17 cellular contexts compared by ENCODE assay signal in genomic region chr3:133153382-133153781, GRCh38.
"Had no signal": no experiment of that assay in that cellular context is flagged by ENCODE, and none has a peak within 500 bp of the region (broad histone marks: within the 10 kb centered on the region; RNA-seq: fewer than 3 reads in every experiment).

No MANE protein-coding gene starts in this region.

- H3K27ac ChIP-seq: heart left ventricle, neutrophil, psoas muscle, right lobe of liver, thoracic aorta, transverse colon had no signal

- FAIRE-seq: endometrium, frontal cortex had no signal

- DNase-seq: cortex of kidney; dorsolateral prefrontal cortex; effector CD8-positive, alpha-beta T cell; heart left ventricle; naive thymus-derived CD4-positive, alpha-beta T cell; psoas muscle; retina; right lobe of liver; stimulated activated CD4-positive, alpha-beta T cell treated with anti-CD3 and anti-CD28 coated beads, Interleukin-1b, Interleukin-23, amount 100 ng/mL, for 48 hours; stimulated activated CD4-positive, alpha-beta T cell treated with anti-CD3 and anti-CD28 coated beads, Interleukin-4, amount 100 ng/mL, for 24 hours; stimulated activated naive B cell treated with anti-CD40 and anti-IgM and Interleukin-4, amounts not matched to agents 10 μg/mL and 1 μg/mL and 100 μg/mL, for 72 hours; stimulated activated naive CD8-positive, alpha-beta T cell treated with anti-CD3 and anti-CD28 coated beads, Interleukin-15, amount 100 ng/mL, for 72 hours; transverse colon had no signal

- H3K27me3 ChIP-seq: dorsolateral prefrontal cortex, heart left ventricle, neutrophil, right lobe of liver, transverse colon had no signal
